Comparison of ENCODE assay signal across 16 cellular contexts in the genomic region with DNA sequence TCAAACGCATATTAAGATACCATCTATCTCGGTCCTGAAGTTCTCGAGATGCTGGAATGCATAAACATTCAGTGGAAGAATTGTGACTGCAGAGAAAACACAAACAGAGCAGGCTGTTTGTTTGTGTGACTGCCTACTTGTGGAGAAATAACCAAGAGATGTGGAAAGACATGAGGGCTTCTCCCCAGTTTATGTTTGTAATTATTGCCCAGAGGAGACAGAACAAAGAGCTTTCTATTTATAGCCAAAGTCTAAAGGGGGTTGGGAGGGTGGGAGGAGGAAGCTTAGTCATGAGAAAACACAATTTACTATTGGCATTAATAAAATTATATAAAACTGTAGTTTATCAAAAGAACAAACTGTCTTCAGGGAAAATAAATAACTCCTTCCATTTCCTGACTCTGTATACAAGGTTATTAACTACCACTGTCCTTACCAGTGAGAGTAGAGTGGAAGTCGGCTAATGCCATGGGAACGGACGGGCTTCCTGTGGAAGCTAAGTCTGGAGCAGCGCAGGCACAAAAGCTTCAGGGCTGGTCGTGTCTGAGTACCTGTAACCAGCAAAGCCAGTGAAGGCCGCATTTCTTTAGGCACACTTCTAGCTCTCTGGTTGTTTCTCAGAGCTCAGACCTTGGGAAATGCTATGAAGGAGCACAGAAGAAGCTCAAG.
A peak's percentile ranks its signal among the peaks of the same experiment; 100 is the strongest.
DNase-seq lines count a peak whose midpoint lies in the region; ATAC-seq and TF ChIP-seq lines count a peak whose summit lies in the region.
"Had no signal": no experiment of that assay in that cellular context is flagged by ENCODE, and none has a peak within 500 bp of the region (broad histone marks: within the 10 kb centered on the region; RNA-seq: fewer than 3 reads in every experiment).

No MANE protein-coding gene starts in this region.

- H3K4me1 Mint-ChIP-seq in osteocyte (ENCODE audit: unreplicated experiment) = peaks cover 16% of the 10 kb centered on the region

- H3F3A ChIP-seq in smooth muscle cell (ENCODE audit: low read depth) = no peaks in the 10 kb centered on the region

- ATAC-seq in stimulated activated naive CD8-positive, alpha-beta T cell treated with anti-CD3 and anti-CD28 coated beads, Interleukin-15, Interleukin-2, amounts not matched to agents 100 U/mL and 50 U/mL, for 24 hours = no peak
- no peak for ATAC-seq in GM21447 (IDR thresholded peaks at IDR 0.05; ENCODE audit: unreplicated experiment)
- no peak for ATAC-seq in GM21528 (IDR thresholded peaks at IDR 0.05; ENCODE audit: low FRiP score, unreplicated experiment)
- ATAC-seq: stimulated activated naive B cell treated with anti-CD40 and anti-IgM and Interleukin-4, amounts not matched to agents 10 μg/mL and 1 μg/mL and 100 μg/mL, for 72 hours had no signal

- H3K4me2 ChIP-seq in smooth muscle cell = peak overlapping the region; percentile 21

- DNase-seq in EH (ENCODE audit: low read depth) = peak; percentile 60
- DNase-seq in SK-N-MC (ENCODE audit: low read depth, low spot score) = peak; percentile 10
- peak; percentile 44 for DNase-seq in fibroblast of the aortic adventitia (ENCODE audit: low read depth)
- no peak for DNase-seq in smooth muscle cell (lab: John Stamatoyannopoulos, UW; ENCODE audit: unreplicated experiment)
- no peak for DNase-seq in osteocyte (ENCODE audit: extremely low spot score, unreplicated experiment)
- no peak for DNase-seq in stimulated activated naive CD8-positive, alpha-beta T cell treated with anti-CD3 and anti-CD28 coated beads, Interleukin-15, Interleukin-2, amounts not matched to agents 100 U/mL and 50 U/mL, for 24 hours
- DNase-seq: activated CD4-positive, alpha-beta T cell treated with anti-CD3 and anti-CD28 coated beads, Interleukin-2, amount 10 ng/mL, durations not matched to agents 7 days and 5 days; NCI-H1694; NCI-H774; stimulated activated CD4-positive, alpha-beta T cell treated with anti-CD3 and anti-CD28 coated beads, Interleukin-4, amount 100 ng/mL, for 4 hours; stimulated activated naive B cell treated with anti-CD40 and anti-IgM and Interleukin-4, amounts not matched to agents 10 μg/mL and 1 μg/mL and 100 μg/mL, for 72 hours; T1000 had no signal

- no peaks in the 10 kb centered on the region for H3K27me3 Mint-ChIP-seq in osteocyte (ENCODE audit: unreplicated experiment)
- H3K27me3 Mint-ChIP-seq: activated CD4-positive, alpha-beta T cell treated with anti-CD3 and anti-CD28 coated beads, Interleukin-2, amount 10 ng/mL, durations not matched to agents 7 days and 5 days; stimulated activated naive B cell treated with anti-CD40 and anti-IgM and Interleukin-4, amounts not matched to agents 10 μg/mL and 1 μg/mL and 100 μg/mL, for 72 hours had no signal

- H3K27ac ChIP-seq in SK-N-MC = peak overlapping the region; percentile 53; the same call in 1 of the 2 replicates
- peak overlapping the region; percentile 33 for H3K27ac ChIP-seq in smooth muscle cell (ENCODE audit: low read depth)

- H4K20me1 ChIP-seq in smooth muscle cell (ENCODE audit: low read depth) = no peaks in the 10 kb centered on the region

- no peaks in the 10 kb centered on the region for H3K79me2 ChIP-seq in smooth muscle cell (ENCODE audit: low read depth)

- no peak overlapping the region; the same call in 1 of the 2 replicates for H3K4me3 ChIP-seq in SK-N-MC
- no peak overlapping the region for H3K4me3 ChIP-seq in fibroblast of the aortic adventitia (ENCODE audit: low read depth, low read length)
- H3K4me3 ChIP-seq in smooth muscle cell = no peak overlapping the region

- H3K9ac ChIP-seq in SK-N-MC (ENCODE audit: insufficient read length) (no peak overlapping the region), smooth muscle cell (ENCODE audit: low read depth) (no peak overlapping the region)

- WGBS in smooth muscle cell (ENCODE audit: low lambda C conversion rate) = 57% methylated on average over 9 of the region's 9 CpGs

- no peak overlapping the region for H3K27ac Mint-ChIP-seq in osteocyte (ENCODE audit: unreplicated experiment)
- H3K27ac Mint-ChIP-seq: activated CD4-positive, alpha-beta T cell treated with anti-CD3 and anti-CD28 coated beads, Interleukin-2, amount 10 ng/mL, durations not matched to agents 7 days and 5 days; activated T-helper 2 cell treated with anti-CD3 and anti-CD28 coated beads, Interferon-gamma antibody, Interleukin-2, Interleukin-4, amounts not matched to agents 10 μg/mL and 5 μg/mL and 100 μg/mL, durations not matched to agents 14 hours and 24 hours and 36 hours; IgD-negative memory B cell; stimulated activated naive B cell treated with anti-CD40 and anti-IgM and Interleukin-4, amounts not matched to agents 10 μg/mL and 1 μg/mL and 100 μg/mL, for 72 hours had no signal

- H3K36me3 ChIP-seq in SK-N-MC (ENCODE audit: insufficient read depth, low read length) (no peaks in the 10 kb centered on the region), smooth muscle cell (ENCODE audit: low read depth) (no peaks in the 10 kb centered on the region)

- H3K4me3 Mint-ChIP-seq in osteocyte (ENCODE audit: unreplicated experiment) = no peak overlapping the region
- H3K4me3 Mint-ChIP-seq: activated CD4-positive, alpha-beta T cell treated with anti-CD3 and anti-CD28 coated beads, Interleukin-2, amount 10 ng/mL, durations not matched to agents 7 days and 5 days; IgD-negative memory B cell; stimulated activated naive B cell treated with anti-CD40 and anti-IgM and Interleukin-4, amounts not matched to agents 10 μg/mL and 1 μg/mL and 100 μg/mL, for 72 hours had no signal

- no peak overlapping the region for H2AFZ ChIP-seq in smooth muscle cell (ENCODE audit: low read depth)

- H3K9me3 Mint-ChIP-seq in osteocyte (ENCODE audit: unreplicated experiment) = peaks cover 13% of the 10 kb centered on the region

- peaks cover 14% of the 10 kb centered on the region for H3K36me3 Mint-ChIP-seq in osteocyte (ENCODE audit: unreplicated experiment)

- H3K9me3 ChIP-seq in SK-N-MC (ENCODE audit: low read depth, low read length) = peaks cover 5% of the 10 kb centered on the region; the same call in 1 of the 2 replicates
- no peaks in the 10 kb centered on the region for H3K9me3 ChIP-seq in smooth muscle cell (replicated peaks; ENCODE audit: low read depth)

- TF ChIP-seq CTCF in fibroblast of the aortic adventitia (IDR thresholded peaks at IDR 0.05; ENCODE audit: insufficient read depth, low read length) = no peak
- TF ChIP-seq CTCF in smooth muscle cell (IDR thresholded peaks at IDR 0.05; ENCODE audit: borderline replicate concordance, insufficient read depth, poor library complexity, severe bottlenecking) = no peak
- TF ChIP-seq CTCF in osteocyte (IDR thresholded peaks at IDR 0.05) = no peak

- no peaks in the 10 kb centered on the region for H3K27me3 ChIP-seq in smooth muscle cell (ENCODE audit: low read depth)

- H3K4me1 ChIP-seq in smooth muscle cell (ENCODE audit: low read depth) = no peaks in the 10 kb centered on the region

Comparison
In these comparisons a context has a peak if more than half of its experiments do, and no peak if none do; other contexts are left out.
1. DNase-seq: peak in EH (single experiment), SK-N-MC (single experiment) and fibroblast of the aortic adventitia (single experiment); none in smooth muscle cell (single experiment), osteocyte (single experiment) and stimulated activated naive CD8-positive, alpha-beta T cell treated with anti-CD3 and anti-CD28 coated beads, Interleukin-15, Interleukin-2, amounts not matched to agents 100 U/mL and 50 U/mL, for 24 hours (single experiment).